In the genomic region with DNA sequence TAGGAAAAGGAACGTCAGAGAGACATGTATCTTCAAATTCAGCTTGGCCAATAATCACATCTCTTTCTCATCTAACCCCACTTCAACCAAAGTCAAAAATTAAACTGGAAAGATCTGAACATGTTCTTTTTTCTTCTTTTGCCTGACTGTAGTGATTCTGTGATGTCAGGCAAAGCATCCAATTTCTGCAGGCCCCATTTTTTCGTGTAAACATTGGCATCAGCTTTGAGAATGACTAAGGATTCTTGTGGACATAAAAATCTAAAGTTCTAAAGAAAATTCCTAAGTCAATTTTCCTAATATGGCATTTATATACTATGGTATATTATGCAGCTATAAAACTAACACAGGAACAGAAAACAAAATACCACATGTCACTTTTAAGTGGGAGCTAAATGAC, we compare ENCODE assay signal across 18 cellular contexts.
DNase-seq lines count a peak whose midpoint lies in the region; ATAC-seq and TF ChIP-seq lines count a peak whose summit lies in the region.
"Had no signal": no experiment of that assay in that cellular context is flagged by ENCODE, and none has a peak within 500 bp of the region (broad histone marks: within the 10 kb centered on the region; RNA-seq: fewer than 3 reads in every experiment).

No MANE protein-coding gene starts in this region.

- POLR2A ChIA-PET in OCI-LY7 (lab: Charles Lee) = no interaction called here

- H3K4me3 ChIP-seq in choroid plexus epithelial cell (ENCODE audit: low read depth, low read length) = no peak overlapping the region
- no peak overlapping the region for H3K4me3 ChIP-seq in thyroid gland (replicated peaks in 1 of 3)
- no peak overlapping the region for H3K4me3 ChIP-seq in OCI-LY7 (ENCODE audit: low read depth, low read length, poor library complexity, severe bottlenecking)
- H3K4me3 ChIP-seq: testis had no signal

- no peaks in the 10 kb centered on the region for H4K20me1 ChIP-seq in OCI-LY7 (ENCODE audit: insufficient read depth, low read length)

- H3K79me2 ChIP-seq in OCI-LY7 (ENCODE audit: insufficient read depth, low read depth, low read length) = no peaks in the 10 kb centered on the region

- CTCF ChIA-PET in OCI-LY7 (lab: Charles Lee; ENCODE audit: unreplicated experiment) = no interaction called here

- DNase-seq in H4 (ENCODE audit: low spot score) = peak; percentile 17
- peak; percentile 33 for DNase-seq in choroid plexus epithelial cell (ENCODE audit: low read depth)
- peak; percentile 75 for DNase-seq in iris pigment epithelial cell (ENCODE audit: low read depth)
- DNase-seq in thyroid gland = no peak
- DNase-seq in OCI-LY7 (ENCODE audit: low spot score) = no peak
- no peak for DNase-seq in activated T-cell treated with anti-CD3 and anti-CD28 coated beads, Interleukin-2, amount 50 U/mL, for 4 hours
- DNase-seq: activated CD4-positive, alpha-beta T cell treated with anti-CD3 and anti-CD28 coated beads, Interleukin-2, amount 50 U/mL, for 1 hour; AML-193; caudate nucleus; DMS79; H9; NCI-H187 treated with DMSO at 0.1 percent for 48 hours; NCI-H2227 treated with DMSO at 0.1 percent for 48 hours; T-helper 2 cell; testis had no signal

- ATAC-seq in GM19467 (IDR thresholded peaks at IDR 0.05; ENCODE audit: unreplicated experiment) = no peak
- ATAC-seq in activated T-cell treated with anti-CD3 and anti-CD28 coated beads, Interleukin-2, amount 50 U/mL, for 4 hours = no peak
- ATAC-seq: Panc1 had no signal

- TF ChIP-seq CTCF in choroid plexus epithelial cell (conservative IDR thresholded peaks at IDR 0.05; ENCODE audit: low read depth, low read length) (no peak), thyroid gland (IDR thresholded peaks at IDR 0.05) (no peak), OCI-LY7 (conservative IDR thresholded peaks at IDR 0.05; ENCODE audit: low read length) (no peak)

- no peaks in the 10 kb centered on the region for H3K9me3 ChIP-seq in thyroid gland
- H3K9me3 ChIP-seq in OCI-LY7 (ENCODE audit: low read length) = no peaks in the 10 kb centered on the region
- H3K9me3 ChIP-seq: testis had no signal

- TF ChIP-seq POLR2A in thyroid gland (IDR thresholded peaks at IDR 0.05) = no peak

- no peaks in the 10 kb centered on the region for H3K9me3 Mint-ChIP-seq in activated T-cell treated with anti-CD3 and anti-CD28 coated beads, Interleukin-2, amount 50 U/mL, for 4 hours
- H3K9me3 Mint-ChIP-seq: H9 had no signal

- H3K9me2 ChIP-seq in OCI-LY7 (ENCODE audit: insufficient read depth, low read length) = no peaks in the 10 kb centered on the region

- no peak overlapping the region for H2AFZ ChIP-seq in OCI-LY7 (ENCODE audit: low read length)

- no peaks in the 10 kb centered on the region for H3K4me1 Mint-ChIP-seq in activated T-cell treated with anti-CD3 and anti-CD28 coated beads, Interleukin-2, amount 50 U/mL, for 4 hours (ENCODE audit: low read depth)

- H3K27me3 Mint-ChIP-seq in activated T-cell treated with anti-CD3 and anti-CD28 coated beads, Interleukin-2, amount 50 U/mL, for 4 hours (ENCODE audit: low read depth) = no peaks in the 10 kb centered on the region

- no peak overlapping the region for H3K4me2 ChIP-seq in OCI-LY7 (ENCODE audit: low read length)

- H3K4me1 ChIP-seq in thyroid gland = peaks cover 49 to 56% of the 10 kb centered on the region in 2 donors
- no peaks in the 10 kb centered on the region for H3K4me1 ChIP-seq in OCI-LY7 (ENCODE audit: insufficient read depth, low read length, poor library complexity, severe bottlenecking)
- H3K4me1 ChIP-seq: testis had no signal

- H3K27me3 ChIP-seq in thyroid gland = no peaks in the 10 kb centered on the region
- H3K27me3 ChIP-seq: testis had no signal

- WGBS in thyroid gland, 2 donors = 43 to 47% methylated on average over 2 of the region's 2 CpGs

- intact Hi-C loops in thyroid gland (cut with DNase I) (no loop called here), OCI-LY7 (cut with micrococcal nuclease; ENCODE audit: unreplicated experiment) (no loop called here)

- H3K27ac ChIP-seq in thyroid gland = peak overlapping the region; percentile 65 to 84 (median 73)
- no peak overlapping the region for H3K27ac ChIP-seq in OCI-LY7 (ENCODE audit: low read depth, low read length, poor library complexity, severe bottlenecking)
- H3K27ac ChIP-seq: epithelial cell of prostate, testis had no signal

- H3K36me3 Mint-ChIP-seq in activated T-cell treated with anti-CD3 and anti-CD28 coated beads, Interleukin-2, amount 50 U/mL, for 4 hours (ENCODE audit: insufficient read depth) = no peaks in the 10 kb centered on the region

- no peaks in the 10 kb centered on the region for H3K36me3 ChIP-seq in thyroid gland
- H3K36me3 ChIP-seq in OCI-LY7 (ENCODE audit: insufficient read depth, low read length) = no peaks in the 10 kb centered on the region

- H3K4me3 Mint-ChIP-seq in activated T-cell treated with anti-CD3 and anti-CD28 coated beads, Interleukin-2, amount 50 U/mL, for 4 hours = no peak overlapping the region
- H3K4me3 Mint-ChIP-seq: H9 had no signal

- no TSS peak for BruUV-seq in OCI-LY7 (replicated peaks; lab: Mats Ljungman, UMichigan)

Comparison
In these comparisons a context has a peak if more than half of its experiments do, and no peak if none do; other contexts are left out.
1. DNase-seq: peak in H4 (single experiment), choroid plexus epithelial cell (single experiment) and iris pigment epithelial cell (single experiment); none in thyroid gland (0 of 2), OCI-LY7 (single experiment) and activated T-cell treated with anti-CD3 and anti-CD28 coated beads, Interleukin-2, amount 50 U/mL, for 4 hours (single experiment).